In genomic region chr5:149500922-149501582, GRCh38 we compare ENCODE assay signal across 1 cellular context.
TF ChIP-seq lines count a peak whose summit lies in the region.

No MANE protein-coding gene starts in this region.

TF ChIP-seq in IMR-90, 13 proteins besides CTCF, POLR2A, EP300 and RAD21:
- TF ChIP-seq MXI1 (IDR thresholded peaks at IDR 0.05; ENCODE audit: borderline replicate concordance, low read depth, low read length) (no peak), FOS (IDR thresholded peaks at IDR 0.05; ENCODE audit: low read depth, low read length) (peak; percentile 68; the same call in 1 of the 2 replicates), SMC3 (IDR thresholded peaks at IDR 0.05; ENCODE audit: low read depth, low read length) (0 out of 2 replicates have a peak, but pooled peaks have one; percentile 9)
TF ChIP-seq in IMR-90: peak in this region for 2.
